9 cellular contexts compared by ENCODE assay signal in genomic region chr7:77157446-77157845, GRCh38. TPM values are rescaled to one million over a fixed set of nuclear protein-coding genes. Genes with fewer than 3 reads are reported as not detected.
A peak's percentile ranks its signal among the peaks of the same experiment; 100 is the strongest.
DNase-seq lines count a peak whose midpoint lies in the region; ATAC-seq and TF ChIP-seq lines count a peak whose summit lies in the region.
"Had no signal": no experiment of that assay in that cellular context is flagged by ENCODE, and none has a peak within 500 bp of the region (broad histone marks: within the 10 kb centered on the region; RNA-seq: fewer than 3 reads in every experiment).

No MANE protein-coding gene starts in this region.

- H3K4me3 ChIP-seq in mesenchymal stem cell (ENCODE audit: insufficient read depth in 1 of 2, low read depth in 1 of 2, low read length in 2 of 2) = no peak overlapping the region
- H3K4me3 ChIP-seq in stomach = no peak overlapping the region
- H3K4me3 ChIP-seq: pancreas had no signal

- no peak overlapping the region for H2BK120ac ChIP-seq in mesenchymal stem cell (ENCODE audit: low read depth, low read length)

- H3K27me3 ChIP-seq in mesenchymal stem cell (ENCODE audit: control insufficient read depth in 1 of 2, insufficient read depth in 1 of 2, low read length in 2 of 2) (no peaks in the 10 kb centered on the region), stomach (no peaks in the 10 kb centered on the region)
- H3K27me3 ChIP-seq: pancreas had no signal

- no peaks in the 10 kb centered on the region for H3K79me1 ChIP-seq in mesenchymal stem cell (replicated peaks; ENCODE audit: low read length, poor library complexity, severe bottlenecking)

- no peak for TF ChIP-seq EP300 in stomach (IDR thresholded peaks at IDR 0.05)

- H4K91ac ChIP-seq in mesenchymal stem cell (ENCODE audit: low read length) = no peak overlapping the region

- DNase-seq in NOMO-1 (lab: John Stamatoyannopoulos, UW; ENCODE audit: unreplicated experiment in 2 of 2) = peak; percentile 99 to 100
- DNase-seq in mesenchymal stem cell = no peak
- DNase-seq in HUDEP-2 (lab: John Stamatoyannopoulos, UW; ENCODE audit: unreplicated experiment in 76 of 76) = no peak
- DNase-seq in stomach = no peak
- no peak for DNase-seq in NCI-H146 treated with DMSO at 0.1 percent for 48 hours (lab: John Stamatoyannopoulos, UW; ENCODE audit: unreplicated experiment)
- no peak for DNase-seq in midbrain (lab: John Stamatoyannopoulos, UW)
- DNase-seq: pancreas had no signal

- TF ChIP-seq POLR2A in stomach (IDR thresholded peaks at IDR 0.05) = no peak

- no peak overlapping the region for H2BK12ac ChIP-seq in mesenchymal stem cell (ENCODE audit: low read length in 2 of 2)

- no peak for TF ChIP-seq CTCF in stomach (IDR thresholded peaks at IDR 0.05)

- no peak overlapping the region for H2BK15ac ChIP-seq in mesenchymal stem cell (ENCODE audit: low read depth, poor library complexity, severe bottlenecking)

- H3K27ac ChIP-seq in mesenchymal stem cell (ENCODE audit: low read length, poor library complexity, severe bottlenecking) (peak overlapping the region; percentile 38), stomach (peak overlapping the region in 1 of 5 donors; percentile 7)
- H3K27ac ChIP-seq: pancreas had no signal

- H3K4ac ChIP-seq in mesenchymal stem cell (ENCODE audit: low read depth in 1 of 2, low read length in 2 of 2) = no peak overlapping the region

- intact Hi-C loops in stomach (cut with DNase I; ENCODE audit: low total_unique reads) = no loop called here

- no peaks in the 10 kb centered on the region for H3K36me3 ChIP-seq in mesenchymal stem cell (ENCODE audit: control insufficient read depth in 1 of 2, insufficient read depth in 2 of 2, low read depth in 1 of 2, low read length in 2 of 2)
- H3K36me3 ChIP-seq in stomach = no peaks in the 10 kb centered on the region
- H3K36me3 ChIP-seq: pancreas had no signal

- H3K18ac ChIP-seq in mesenchymal stem cell (ENCODE audit: low read depth in 1 of 2, low read length in 2 of 2) = peak overlapping the region in 1 of 2 experiments; percentile 24

- no peaks in the 10 kb centered on the region for H3K9me3 ChIP-seq in mesenchymal stem cell (ENCODE audit: control insufficient read depth, low read length)
- no peaks in the 10 kb centered on the region for H3K9me3 ChIP-seq in stomach
- H3K9me3 ChIP-seq: pancreas had no signal

- ATAC-seq in GM18868 (IDR thresholded peaks at IDR 0.05; ENCODE audit: unreplicated experiment) = peak; percentile 71
- peak; percentile 47 for ATAC-seq in HG02623 (IDR thresholded peaks at IDR 0.05; ENCODE audit: unreplicated experiment)

- no peak overlapping the region for H3K9ac ChIP-seq in mesenchymal stem cell (ENCODE audit: low read length)

- H2AFZ ChIP-seq in mesenchymal stem cell (ENCODE audit: low read depth, low read length) = no peak overlapping the region

- H3K4me2 ChIP-seq in mesenchymal stem cell (ENCODE audit: low read length, poor library complexity, severe bottlenecking) = no peak overlapping the region

- no peak overlapping the region for H2AK5ac ChIP-seq in mesenchymal stem cell (ENCODE audit: low read length, severe bottlenecking)

- H3K14ac ChIP-seq in mesenchymal stem cell (ENCODE audit: low read length in 2 of 2) = no peak overlapping the region

- H3K4me1 ChIP-seq in mesenchymal stem cell (ENCODE audit: control insufficient read depth, insufficient read depth, low read depth, low read length) (peaks cover 3% of the 10 kb centered on the region), stomach (peaks cover 0 to 11% (median 0%) of the 10 kb centered on the region in 4 donors)
- H3K4me1 ChIP-seq: pancreas had no signal

- H4K8ac ChIP-seq in mesenchymal stem cell (ENCODE audit: low read length) = no peak overlapping the region

- no peak overlapping the region for H2BK5ac ChIP-seq in mesenchymal stem cell (ENCODE audit: low read depth, low read length, poor library complexity, severe bottlenecking)

- H3K23ac ChIP-seq in mesenchymal stem cell (ENCODE audit: low read length in 2 of 2) = no peak overlapping the region

- no CpG with 5 or more reads among the region's 1 CpG for WGBS in mesenchymal stem cell
- WGBS in stomach, 5 donors = 9 to 30% (median 19%) methylated on average over 1 of the region's 1 CpG

RNA-seq across cellular contexts. Expression of gene CCDC146, which starts 35.0 kb away (rescaled TPM):
- polyA plus RNA-seq in mesenchymal stem cell (2013, experiment 1 of 2) = 7.6 TPM
- polyA plus RNA-seq in mesenchymal stem cell (2013, experiment 2 of 2) = 7.6 TPM
- 100 to 1,000 TPM in 1 of 5 donors, 10 to 100 TPM in 4; 23.2 to 193 (median 37.5) TPM for total RNA-seq in stomach
- polyA plus RNA-seq in stomach = 10 to 100 TPM in 1 of 3 donors, 1 to 10 TPM in 2; 1.3 to 14.3 (median 5.3) TPM

RNA-seq across cellular contexts. Expression of gene FGL2, which starts 42.2 kb away (rescaled TPM):
- 0.69 TPM for polyA plus RNA-seq in mesenchymal stem cell (2013, experiment 1 of 2)
- polyA plus RNA-seq in mesenchymal stem cell (2013, experiment 2 of 2) = 0.82 TPM
- 100 to 1,000 TPM in 1 of 5 donors, 10 to 100 TPM in 2, 1 to 10 TPM in 1, under 1 TPM in 1; 0.87 to 179 (median 31.7) TPM for total RNA-seq in stomach
- polyA plus RNA-seq in stomach = 10 to 100 TPM in 1 of 3 donors, 1 to 10 TPM in 2; 3.2 to 19.1 (median 7.5) TPM

Comparison
In these comparisons a context has a peak if more than half of its experiments do, and no peak if none do; other contexts are left out.
1. DNase-seq: peak in NOMO-1 (2 of 2); none in mesenchymal stem cell (single experiment), HUDEP-2 (0 of 76), stomach (single experiment), NCI-H146 treated with DMSO at 0.1 percent for 48 hours (single experiment) and midbrain (single experiment).